ENCODE assay signal across 9 cellular contexts in genomic region chr3:72999971-73000370, GRCh38. TPM values are rescaled to one million over a fixed set of nuclear protein-coding genes. Genes with fewer than 3 reads are reported as not detected.
A peak's percentile ranks its signal among the peaks of the same experiment; 100 is the strongest.
DNase-seq lines count a peak whose midpoint lies in the region; ATAC-seq and TF ChIP-seq lines count a peak whose summit lies in the region.
"Had no signal": no experiment of that assay in that cellular context is flagged by ENCODE, and none has a peak within 500 bp of the region (broad histone marks: within the 10 kb centered on the region; RNA-seq: fewer than 3 reads in every experiment).

No MANE protein-coding gene starts in this region.

- TF ChIP-seq CTCF in GM12864 (IDR thresholded peaks at IDR 0.05; ENCODE audit: low read depth, low read length, missing control alignments): no peak

- H3K4me3 Mint-ChIP-seq in activated T-cell treated with anti-CD3 and anti-CD28 coated beads, Interleukin-2, amount 50 U/mL, for 72 hours: peak overlapping the region; percentile 88 to 92
- peak overlapping the region; percentile 47 to 76 (median 53) for H3K4me3 Mint-ChIP-seq in immature natural killer cell

- peaks cover 21 to 49% of the 10 kb centered on the region in 2 donors for H3K36me3 Mint-ChIP-seq in activated T-cell treated with anti-CD3 and anti-CD28 coated beads, Interleukin-2, amount 50 U/mL, for 72 hours (ENCODE audit: insufficient read depth in 2 of 2)
- peaks cover 4 to 15% (median 10%) of the 10 kb centered on the region in 3 donors for H3K36me3 Mint-ChIP-seq in immature natural killer cell

- peak overlapping the region; percentile 99 for H3K27ac Mint-ChIP-seq in activated T-cell treated with anti-CD3 and anti-CD28 coated beads, Interleukin-2, amount 50 U/mL, for 72 hours
- H3K27ac Mint-ChIP-seq in immature natural killer cell: peak overlapping the region; percentile 59 to 84 (median 74)

- H3K4me3 ChIP-seq in ACC112 (ENCODE audit: low read depth, low read length): peak overlapping the region; percentile 94
- H3K4me3 ChIP-seq in GM12864 (ENCODE audit: low read depth, low read length): peak overlapping the region; percentile 33

- peaks cover 41% of the 10 kb centered on the region for H3K4me1 ChIP-seq in ACC112 (ENCODE audit: control insufficient read depth, insufficient read depth, low read length, unreplicated experiment)

- ATAC-seq in activated T-cell treated with anti-CD3 and anti-CD28 coated beads, Interleukin-2, amount 50 U/mL, for 72 hours (replicated peaks in 1 of 2): no peak
- ATAC-seq in left lobe of liver (no peak), GM21529 (IDR thresholded peaks at IDR 0.05; ENCODE audit: unreplicated experiment) (no peak), esophagus mucosa (no peak)

- no peaks in the 10 kb centered on the region for H3K9me3 Mint-ChIP-seq in activated T-cell treated with anti-CD3 and anti-CD28 coated beads, Interleukin-2, amount 50 U/mL, for 72 hours
- H3K9me3 Mint-ChIP-seq in immature natural killer cell: no peaks in the 10 kb centered on the region

- peaks cover 30% of the 10 kb centered on the region for H3K36me3 ChIP-seq in ACC112 (ENCODE audit: insufficient read depth, low read length)
- H3K36me3 ChIP-seq: thyroid gland had no signal

- no peak overlapping the region for H2AFZ ChIP-seq in ACC112 (ENCODE audit: low read length, unreplicated experiment)

- no peak for DNase-seq in GM12864 (ENCODE audit: low read depth)
- DNase-seq in activated T-cell treated with anti-CD3 and anti-CD28 coated beads, Interleukin-2, amount 50 U/mL, for 72 hours: peak in 1 of 2 donors; percentile 11
- DNase-seq in immature natural killer cell: no peak
- DNase-seq in dedifferentiated amniotic fluid mesenchymal stem cell (ENCODE audit: extremely low spot score): no peak
- DNase-seq in left lobe of liver (ENCODE audit: low spot score): no peak
- DNase-seq: thyroid gland had no signal

- peaks cover 70% of the 10 kb centered on the region for H3K4me1 Mint-ChIP-seq in activated T-cell treated with anti-CD3 and anti-CD28 coated beads, Interleukin-2, amount 50 U/mL, for 72 hours (ENCODE audit: low read depth)
- H3K4me1 Mint-ChIP-seq in immature natural killer cell: peaks cover 64 to 80% of the 10 kb centered on the region in 2 donors

- peak overlapping the region; percentile 9; the same call in 1 of the 2 replicates for H3K27ac ChIP-seq in ACC112 (ENCODE audit: low read depth, low read length)
- H3K27ac ChIP-seq: thyroid gland had no signal

- H3K79me2 ChIP-seq in ACC112 (ENCODE audit: control insufficient read depth, insufficient read depth, low read length, unreplicated experiment): peaks cover 80% of the 10 kb centered on the region

- H3K27me3 ChIP-seq in ACC112 (ENCODE audit: insufficient read depth, low read length): no peaks in the 10 kb centered on the region
- H3K27me3 ChIP-seq: thyroid gland had no signal

- no peaks in the 10 kb centered on the region for H3K27me3 Mint-ChIP-seq in activated T-cell treated with anti-CD3 and anti-CD28 coated beads, Interleukin-2, amount 50 U/mL, for 72 hours (ENCODE audit: low read depth)
- H3K27me3 Mint-ChIP-seq in immature natural killer cell (ENCODE audit: low read depth in 3 of 3): peaks cover 0 to 7% (median 6%) of the 10 kb centered on the region in 3 donors

RNA-seq across cellular contexts. Expression of gene PPP4R2, which starts 3.4 kb away (rescaled TPM):
- total RNA-seq in activated T-cell treated with anti-CD3 and anti-CD28 coated beads, Interleukin-2, amount 50 U/mL, for 72 hours: 100 to 1,000 TPM in 1 of 2 donors, 10 to 100 TPM in 1; 99.5 to 101 TPM
- polyA plus RNA-seq in immature natural killer cell: 10 to 100 TPM; 27.6 to 47.3 (median 44.9) TPM
- total RNA-seq in left lobe of liver (48.3 TPM), esophagus mucosa (44.5 TPM)
